12 cellular contexts compared by ENCODE assay signal in genomic region chrX:119194631-119195030, GRCh38. TPM values are rescaled to one million over a fixed set of nuclear protein-coding genes. Genes with fewer than 3 reads are reported as not detected.
DNase-seq lines count a peak whose midpoint lies in the region; ATAC-seq and TF ChIP-seq lines count a peak whose summit lies in the region.
"Had no signal": no experiment of that assay in that cellular context is flagged by ENCODE, and none has a peak within 500 bp of the region (broad histone marks: within the 10 kb centered on the region; RNA-seq: fewer than 3 reads in every experiment).

No MANE protein-coding gene starts in this region.

- 70% methylated on average over 5 of the region's 5 CpGs for WGBS in suprapubic skin
- WGBS in spleen, 5 donors, result 70 to 82% (median 74%) methylated on average over 5 of the region's 5 CpGs

- CTCF ChIA-PET in PC-3 (lab: Charles Lee), result no interaction called here

- H3K9ac ChIP-seq in PC-3 (ENCODE audit: low read length), result no peak overlapping the region

- no peak for TF ChIP-seq EP300 in suprapubic skin (IDR thresholded peaks at IDR 0.05)

- no peaks in the 10 kb centered on the region for H3K36me3 ChIP-seq in PC-3 (ENCODE audit: low read depth, low read length)
- no peaks in the 10 kb centered on the region for H3K36me3 ChIP-seq in suprapubic skin
- H3K36me3 ChIP-seq in spleen, result no peaks in the 10 kb centered on the region
- H3K36me3 ChIP-seq: left lung had no signal

- no peaks in the 10 kb centered on the region for H3K9me3 ChIP-seq in PC-3 (ENCODE audit: low read length)
- H3K9me3 ChIP-seq in suprapubic skin, result no peaks in the 10 kb centered on the region
- no peaks in the 10 kb centered on the region for H3K9me3 ChIP-seq in spleen
- H3K9me3 ChIP-seq: left lung had no signal

- DNase-seq in AG09309 (ENCODE audit: low read depth) (peak; percentile 2), GM10266 (ENCODE audit: extremely low spot score) (no peak), PC-3 (peak; percentile 32), fibroblast of peridontal ligament (ENCODE audit: extremely low read depth) (peak; percentile 55), suprapubic skin (ENCODE audit: low spot score in 2 of 2) (no peak), spleen (no peak)
- DNase-seq: DMS79, foreskin melanocyte, left lung, NCI-H774 had no signal

- no peak for TF ChIP-seq POLR2A in suprapubic skin (IDR thresholded peaks at IDR 0.05)
- TF ChIP-seq POLR2A in spleen (IDR thresholded peaks at IDR 0.05), result no peak

- no peaks in the 10 kb centered on the region for H3F3A ChIP-seq in PC-3 (ENCODE audit: low read length, unreplicated experiment)

- TF ChIP-seq CTCF in AG09309 (IDR thresholded peaks at IDR 0.05; ENCODE audit: control insufficient read depth, insufficient read depth, low read depth, low read length, missing control alignments), result no peak
- TF ChIP-seq CTCF in GM10266 (IDR thresholded peaks at IDR 0.05; ENCODE audit: control insufficient read depth, insufficient read depth, low read depth, missing control alignments), result peak; percentile 3
- TF ChIP-seq CTCF in PC-3 (conservative IDR thresholded peaks at IDR 0.05; ENCODE audit: low read depth, low read length), result peak; percentile 54
- no peak for TF ChIP-seq CTCF in suprapubic skin (IDR thresholded peaks at IDR 0.05)
- no peak for TF ChIP-seq CTCF in spleen (IDR thresholded peaks at IDR 0.05 in 8 of 11, conservative IDR thresholded peaks at IDR 0.05 in 3 of 11)

- BruUV-seq in PC-3 (replicated peaks; lab: Mats Ljungman, UMichigan), result no TSS peak

- intact Hi-C loops in PC-3 (cut with micrococcal nuclease) (loop anchor here (1.0 kb wide), 1 partner anchor 49 kb away; no protein-coding TSS in a partner anchor), spleen (cut with DNase I; ENCODE audit: low total_unique reads) (no loop called here)

- ATAC-seq in PC-3, result no peak
- no peak for ATAC-seq in HG02798 (IDR thresholded peaks at IDR 0.05; ENCODE audit: poor library complexity, unreplicated experiment)
- no peak for ATAC-seq in HG03521 (IDR thresholded peaks at IDR 0.05; ENCODE audit: unreplicated experiment)
- ATAC-seq: left lung had no signal

- no peak overlapping the region for H2AFZ ChIP-seq in PC-3 (ENCODE audit: low read length)

- H3K27me3 ChIP-seq in PC-3 (ENCODE audit: low read length) (0 out of 2 replicates have a peak, but pooled peaks cover 5% of the 10 kb centered on the region), suprapubic skin (no peaks in the 10 kb centered on the region), spleen (replicated peaks in 1 of 7) (no peaks in the 10 kb centered on the region)
- H3K27me3 ChIP-seq: left lung had no signal

- no peaks in the 10 kb centered on the region for H4K20me1 ChIP-seq in PC-3 (ENCODE audit: low read length)

- POLR2A ChIA-PET in PC-3 (lab: Charles Lee; ENCODE audit: unreplicated experiment), result no interaction called here

- no peak overlapping the region for H3K4me2 ChIP-seq in PC-3 (ENCODE audit: low read length)

- no peak overlapping the region for H3K4me3 ChIP-seq in AG09309 (ENCODE audit: control insufficient read depth, low read depth, low read length)
- H3K4me3 ChIP-seq in PC-3 (ENCODE audit: low read length), result no peak overlapping the region
- no peak overlapping the region for H3K4me3 ChIP-seq in suprapubic skin
- no peak overlapping the region for H3K4me3 ChIP-seq in spleen
- H3K4me3 ChIP-seq: left lung had no signal

- H3K79me2 ChIP-seq in PC-3 (ENCODE audit: low read length), result no peaks in the 10 kb centered on the region

- H3K4me1 ChIP-seq in PC-3 (ENCODE audit: insufficient read depth, low read length) (no peaks in the 10 kb centered on the region), suprapubic skin (no peaks in the 10 kb centered on the region), spleen (no peaks in the 10 kb centered on the region)
- H3K4me1 ChIP-seq: left lung had no signal

- H3K27ac ChIP-seq in PC-3 (ENCODE audit: low read length) (no peak overlapping the region), suprapubic skin (no peak overlapping the region), spleen (no peak overlapping the region)
- H3K27ac ChIP-seq: left lung had no signal

- H3K9me2 ChIP-seq in PC-3 (replicated peaks; ENCODE audit: low read length), result no peaks in the 10 kb centered on the region

RNA-seq across cellular contexts. Expression of gene PGRMC1, which starts 41.5 kb away (rescaled TPM):
- total RNA-seq in PC-3 (2014; rRNA removed), result 248 and 253 TPM in 2 replicates
- total RNA-seq in suprapubic skin, result 10 to 100 TPM; 56.8 to 92.7 (median 77.2) TPM
- 10 to 100 TPM; 34.1 to 60.1 (median 39.2) TPM for total RNA-seq in spleen
- 10 to 100 TPM; 13.6 to 25.7 (median 25.4) TPM for polyA plus RNA-seq in spleen

Comparison
In these comparisons a context has a peak if more than half of its experiments do, and no peak if none do; other contexts are left out.
1. DNase-seq: peak in AG09309 (single experiment), PC-3 (single experiment) and fibroblast of peridontal ligament (single experiment); none in GM10266 (single experiment), suprapubic skin (0 of 2) and spleen (single experiment).
2. CTCF ChIP-seq: peak in GM10266 (single experiment) and PC-3 (single experiment); none in AG09309 (single experiment), suprapubic skin (0 of 2) and spleen (0 of 11).